In genomic region chr22:37448521-37449150, GRCh38 we compare ENCODE assay signal across 1 cellular context.
TF ChIP-seq lines count a peak whose summit lies in the region.

No MANE protein-coding gene starts in this region.

TF ChIP-seq in GM23338, 12 proteins besides CTCF, POLR2A, EP300 and RAD21 (continued from another document):
- TF ChIP-seq ZNF462 (CRISPR knock-in tag; IDR thresholded peaks at IDR 0.05) = no peak
